ENCODE assay signal across 8 cellular contexts in the genomic region with DNA sequence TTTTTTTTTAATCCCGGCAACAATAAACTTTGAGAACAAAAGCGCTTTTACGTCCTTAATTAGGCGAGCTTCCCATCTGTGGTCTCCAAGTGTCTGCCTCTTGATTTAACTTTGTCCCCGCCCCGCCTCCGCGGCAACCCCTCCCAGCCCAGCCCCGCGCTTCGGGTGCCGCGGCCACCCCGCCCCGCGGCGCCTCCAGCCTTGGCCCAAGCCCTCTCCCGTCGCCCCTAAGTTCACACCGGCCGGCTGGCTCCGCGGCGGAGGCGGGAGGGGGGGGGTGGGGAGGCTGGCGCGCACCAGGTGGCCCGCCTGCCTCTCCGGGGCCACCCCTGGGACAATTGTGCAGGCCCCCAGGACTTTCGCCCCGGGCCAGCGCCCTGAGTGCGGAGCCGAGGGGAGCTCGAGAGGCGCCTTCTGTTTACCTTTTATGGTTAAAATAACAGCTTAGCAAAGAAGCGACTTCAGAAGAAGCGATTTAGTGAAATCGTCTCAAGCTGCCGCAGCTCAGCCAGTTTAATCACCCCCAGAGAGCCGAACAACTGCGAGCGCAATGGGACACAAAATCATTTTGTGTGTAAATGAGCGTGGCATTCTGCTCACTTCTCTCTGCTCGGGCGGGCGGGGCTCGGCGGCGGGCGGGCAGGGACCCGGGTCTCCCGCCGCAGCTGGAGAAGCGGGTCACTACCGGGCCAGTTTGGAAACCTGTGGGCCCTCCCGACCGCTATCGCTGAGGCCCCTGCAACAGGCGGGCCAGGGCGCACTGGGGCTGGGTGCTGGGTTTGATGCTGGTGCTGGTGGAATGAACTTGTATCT. TPM values are rescaled to one million over a fixed set of nuclear protein-coding genes. Genes with fewer than 3 reads are reported as not detected.
DNase-seq lines count a peak whose midpoint lies in the region; ATAC-seq and TF ChIP-seq lines count a peak whose summit lies in the region.

No MANE protein-coding gene starts in this region.

- ATAC-seq in memory B cell (ENCODE audit: low read depth): no peak
- no peak for ATAC-seq in HG03565 (IDR thresholded peaks at IDR 0.05; ENCODE audit: unreplicated experiment)

- peak; percentile 57 to 86 for DNase-seq in HAP-1 (ENCODE audit: low spot score in 2 of 2)
- DNase-seq in RPMI7951 (ENCODE audit: low read depth): peak; percentile 52
- DNase-seq in memory B cell (ENCODE audit: low spot score in 2 of 2): no peak
- no peak for DNase-seq in type B pancreatic cell (ENCODE audit: extremely low spot score, unreplicated experiment)
- no peak for DNase-seq in AG08395 (ENCODE audit: low spot score)
- DNase-seq in HCEC 1CT: no peak

- H3K9me3 ChIP-seq in HAP-1 (no peaks in the 10 kb centered on the region), ectodermal cell (ENCODE audit: control insufficient read depth, low read length) (no peaks in the 10 kb centered on the region)

- WGBS in ectodermal cell, 2 experiments: 0% methylated on average over 49 to 61 of the region's 61 CpGs

- no peak for TF ChIP-seq CTCF in type B pancreatic cell (conservative IDR thresholded peaks at IDR 0.05)

- H3K4me3 Mint-ChIP-seq in memory B cell (peak overlapping the region; percentile 64), type B pancreatic cell (peak overlapping the region; percentile 91)

- H3K27ac ChIP-seq in ectodermal cell (ENCODE audit: insufficient read depth, low read depth, low read length, poor library complexity, severe bottlenecking): peak overlapping the region; percentile 79

- H3K36me3 ChIP-seq in HAP-1 (replicated peaks) (peaks cover 27% of the 10 kb centered on the region), ectodermal cell (ENCODE audit: control insufficient read depth, insufficient read depth, low read length) (peaks cover 15% of the 10 kb centered on the region)

- H3K9me3 Mint-ChIP-seq in memory B cell (no peaks in the 10 kb centered on the region), type B pancreatic cell (no peaks in the 10 kb centered on the region)

- in situ Hi-C loops in HAP-1 (cut with MboI; ENCODE audit: low sequenced_read_pairs): no loop called here

- H3K36me3 Mint-ChIP-seq in memory B cell (no peaks in the 10 kb centered on the region), type B pancreatic cell (no peaks in the 10 kb centered on the region)

- H3K4me1 Mint-ChIP-seq in memory B cell (no peaks in the 10 kb centered on the region), type B pancreatic cell (ENCODE audit: unreplicated experiment) (peaks cover 15% of the 10 kb centered on the region)

- H3K27me3 ChIP-seq in HAP-1 (ENCODE audit: low read depth) (no peaks in the 10 kb centered on the region), ectodermal cell (ENCODE audit: control insufficient read depth, insufficient read depth, low read length, poor library complexity, severe bottlenecking) (no peaks in the 10 kb centered on the region)

- no peak overlapping the region for H3K27ac Mint-ChIP-seq in memory B cell
- peak overlapping the region; percentile 85 for H3K27ac Mint-ChIP-seq in type B pancreatic cell

- peak overlapping the region; percentile 82 for H3K4me3 ChIP-seq in HAP-1
- peak overlapping the region; percentile 88 for H3K4me3 ChIP-seq in ectodermal cell (ENCODE audit: insufficient read depth, low read depth, low read length)

- peaks cover 2% of the 10 kb centered on the region for H3K27me3 Mint-ChIP-seq in memory B cell
- H3K27me3 Mint-ChIP-seq in type B pancreatic cell: peaks cover 6% of the 10 kb centered on the region

- H3K4me1 ChIP-seq in HAP-1: peaks cover 17% of the 10 kb centered on the region
- H3K4me1 ChIP-seq in ectodermal cell (ENCODE audit: control insufficient read depth, insufficient read depth, low read length): peaks cover 17% of the 10 kb centered on the region

RNA-seq across cellular contexts. Expression of a gene that starts 1.4 kb away (rescaled TPM):
- 62.4 and 95.0 TPM in 2 replicates for total RNA-seq in RPMI7951 (2014; rRNA removed; shearing (Covaris generic))
- 58.5 TPM for polyA plus RNA-seq in ectodermal cell (2013, experiment 1 of 4)
- polyA plus RNA-seq in ectodermal cell (2013, experiment 2 of 4): 63.5 TPM
- polyA plus RNA-seq in ectodermal cell (2013, experiment 3 of 4): 48.7 TPM
- polyA plus RNA-seq in ectodermal cell (2013, experiment 4 of 4): 59.1 TPM
- 18.1 and 53.2 TPM in 2 replicates for total RNA-seq in type B pancreatic cell (ENCODE audit: low replicate concordance)

Comparison
In these comparisons a context has a peak if more than half of its experiments do, and no peak if none do; other contexts are left out.
1. DNase-seq: peak in HAP-1 (2 of 2) and RPMI7951 (single experiment); none in memory B cell (0 of 2), type B pancreatic cell (single experiment), AG08395 (single experiment) and HCEC 1CT (single experiment).